ENCODE assay signal across 3 cellular contexts in genomic region chr6:24414531-24414930, GRCh38. TPM values are rescaled to one million over a fixed set of nuclear protein-coding genes. Genes with fewer than 3 reads are reported as not detected.
"Had no signal": no experiment of that assay in that cellular context is flagged by ENCODE, and none has a peak within 500 bp of the region (broad histone marks: within the 10 kb centered on the region; RNA-seq: fewer than 3 reads in every experiment).

No MANE protein-coding gene starts in this region.

RNA-seq across cellular contexts. Expression of gene DCDC2, which starts 56.7 kb away (rescaled TPM):
- total RNA-seq: GM23248, H7, HFFc6 had no signal
